Comparison of ENCODE assay signal across 14 cellular contexts in genomic region chr1:173489149-173489600, GRCh38. TPM values are rescaled to one million over a fixed set of nuclear protein-coding genes. Genes with fewer than 3 reads are reported as not detected.
DNase-seq lines count a peak whose midpoint lies in the region; ATAC-seq and TF ChIP-seq lines count a peak whose summit lies in the region.
"Had no signal": no experiment of that assay in that cellular context is flagged by ENCODE, and none has a peak within 500 bp of the region (broad histone marks: within the 10 kb centered on the region; RNA-seq: fewer than 3 reads in every experiment).

No MANE protein-coding gene starts in this region.

- ATAC-seq in HG02970 (IDR thresholded peaks at IDR 0.05; ENCODE audit: low FRiP score, unreplicated experiment), result no peak
- ATAC-seq: activated CD8-positive, alpha-beta T cell treated with anti-CD3 and anti-CD28 coated beads for 36 hours; stimulated activated naive CD8-positive, alpha-beta T cell treated with anti-CD3 and anti-CD28 coated beads, Interleukin-15, amount 100 ng/mL, for 72 hours had no signal

- H3K27me3 ChIP-seq in thyroid gland, result no peaks in the 10 kb centered on the region

- peaks cover 42 to 47% of the 10 kb centered on the region in 2 donors for H3K36me3 ChIP-seq in thyroid gland

- no peak for TF ChIP-seq POLR2A in thyroid gland (IDR thresholded peaks at IDR 0.05)

- TF ChIP-seq CTCF in VCaP (conservative IDR thresholded peaks at IDR 0.05) (no peak), thyroid gland (IDR thresholded peaks at IDR 0.05) (no peak)

- no peak overlapping the region for H3K4me3 ChIP-seq in thyroid gland (replicated peaks in 1 of 3)

- intact Hi-C loops in thyroid gland (cut with DNase I), result no loop called here

- H3K4me1 ChIP-seq in thyroid gland, result no peaks in the 10 kb centered on the region

- 92 to 96% methylated on average over 5 of the region's 5 CpGs for WGBS in thyroid gland, 2 donors

- H3K27ac ChIP-seq in VCaP, result peak overlapping the region; percentile 31
- H3K27ac ChIP-seq in thyroid gland, result no peak overlapping the region

- H3K9me3 ChIP-seq in thyroid gland, result no peaks in the 10 kb centered on the region

- peak; percentile 48 for DNase-seq in D341Med (ENCODE audit: low spot score)
- peak; percentile 19 for DNase-seq in HPDE6-E6E7 (ENCODE audit: extremely low spot score)
- DNase-seq in iris pigment epithelial cell (ENCODE audit: low read depth), result peak; percentile 42
- no peak for DNase-seq in amygdala (lab: John Stamatoyannopoulos, UW)
- no peak for DNase-seq in NCI-H2227 treated with DMSO at 0.1 percent for 48 hours (lab: John Stamatoyannopoulos, UW)
- no peak for DNase-seq in thyroid gland
- DNase-seq: activated CD8-positive, alpha-beta T cell treated with anti-CD3 and anti-CD28 coated beads for 36 hours; activated naive CD4-positive, alpha-beta T cell treated with Interleukin-2 at 50 U/mL for 16 hours; NCI-H2107; stimulated activated CD4-positive, alpha-beta T cell treated with anti-CD3 and anti-CD28 coated beads, Interleukin-4, amount 100 ng/mL, for 4 hours; stimulated activated naive CD8-positive, alpha-beta T cell treated with anti-CD3 and anti-CD28 coated beads, Interleukin-15, amount 100 ng/mL, for 72 hours; T-helper 2 cell had no signal

RNA-seq across cellular contexts. Expression of gene PRDX6, which starts 12.0 kb away (rescaled TPM):
- total RNA-seq in thyroid gland, result 100 to 1,000 TPM; 161 to 301 (median 233) TPM

Comparison
In these comparisons a context has a peak if more than half of its experiments do, and no peak if none do; other contexts are left out.
1. DNase-seq: peak in D341Med (single experiment), HPDE6-E6E7 (single experiment) and iris pigment epithelial cell (single experiment); none in amygdala (0 of 56), NCI-H2227 treated with DMSO at 0.1 percent for 48 hours (single experiment) and thyroid gland (0 of 2).